Comparison of ENCODE assay signal across 16 cellular contexts in the genomic region with DNA sequence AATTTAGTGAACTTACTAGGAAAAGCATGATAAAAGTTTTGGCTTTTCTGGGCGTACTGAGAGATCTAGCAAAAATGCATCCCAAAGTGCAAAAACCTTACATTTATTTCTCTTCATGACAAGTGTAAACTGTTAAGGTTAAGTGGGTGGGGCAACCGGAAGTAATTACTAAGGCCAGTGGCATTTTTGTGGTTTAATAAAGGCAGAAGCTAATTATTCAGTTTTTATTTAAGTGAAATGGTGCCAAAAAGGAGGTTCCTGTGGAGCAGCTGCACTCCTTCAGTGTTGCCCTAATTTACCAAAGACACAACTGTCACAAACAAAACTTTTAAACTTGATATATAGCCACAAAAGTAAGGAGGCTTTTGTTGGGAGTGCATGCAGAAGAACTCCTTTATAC.
DNase-seq lines count a peak whose midpoint lies in the region; ATAC-seq and TF ChIP-seq lines count a peak whose summit lies in the region.
"Had no signal": no experiment of that assay in that cellular context is flagged by ENCODE, and none has a peak within 500 bp of the region (broad histone marks: within the 10 kb centered on the region; RNA-seq: fewer than 3 reads in every experiment).

No MANE protein-coding gene starts in this region.

- no peaks in the 10 kb centered on the region for H3K27me3 ChIP-seq in stomach
- H3K27me3 ChIP-seq: upper lobe of left lung had no signal

- TF ChIP-seq CTCF in HFF-Myc (IDR thresholded peaks at IDR 0.05; ENCODE audit: low read depth, low read length, missing control alignments) (no peak), RWPE1 (conservative IDR thresholded peaks at IDR 0.05; ENCODE audit: low read depth) (no peak), fibroblast of pulmonary artery (IDR thresholded peaks at IDR 0.05; ENCODE audit: low read length, missing control alignments) (no peak), stomach (IDR thresholded peaks at IDR 0.05) (no peak)

- H3K9me3 ChIP-seq in stomach, result no peaks in the 10 kb centered on the region
- H3K9me3 ChIP-seq: upper lobe of left lung had no signal

- CTCF ChIA-PET in RWPE1 (lab: Yijun Ruan, JAX), result no interaction called here

- intact Hi-C loops in stomach (cut with DNase I; ENCODE audit: low total_unique reads), result no loop called here

- H3K4me3 ChIP-seq in HFF-Myc (replicated peaks; ENCODE audit: low read depth, low read length) (no peak overlapping the region), fibroblast of pulmonary artery (replicated peaks; ENCODE audit: low read depth, low read length) (no peak overlapping the region), stomach (no peak overlapping the region)
- H3K4me3 ChIP-seq: upper lobe of left lung had no signal

- H3K27ac ChIP-seq in RWPE1, result no peak overlapping the region
- H3K27ac ChIP-seq in stomach, result no peak overlapping the region
- H3K27ac ChIP-seq: upper lobe of left lung had no signal

- no peak for TF ChIP-seq EP300 in stomach (IDR thresholded peaks at IDR 0.05)

- POLR2A ChIA-PET in RWPE1 (lab: Yijun Ruan, JAX; ENCODE audit: low non-redundant PET), result no interaction called here

- peaks cover 6 to 32% (median 16%) of the 10 kb centered on the region in 4 donors for H3K4me1 ChIP-seq in stomach

- ATAC-seq in GM19452 (IDR thresholded peaks at IDR 0.05; ENCODE audit: unreplicated experiment), result no peak

- DNase-seq in AG08395 (ENCODE audit: low spot score), result peak; percentile 18
- peak; percentile 10 for DNase-seq in HFF-Myc (ENCODE audit: extremely low read depth, low read depth)
- DNase-seq in RWPE1 (ENCODE audit: low spot score), result peak; percentile 45
- DNase-seq in fibroblast of pulmonary artery (ENCODE audit: low read depth), result peak; percentile 18
- DNase-seq in activated gamma-delta T cell treated with Interleukin-2 at 50 U/mL for 16 hours, result no peak
- DNase-seq in NCI-H1048 (lab: John Stamatoyannopoulos, UW), result no peak
- DNase-seq in stomach, result no peak
- DNase-seq: activated CD4-positive, alpha-beta memory T cell treated with anti-CD3 and anti-CD28 coated beads for 36 hours; caudate nucleus; erythroblast; KG1; midbrain; OCI-M1; posterior cingulate gyrus; upper lobe of left lung had no signal

- H3K36me3 ChIP-seq in stomach, result peaks cover 0 to 11% (median 8%) of the 10 kb centered on the region in 4 donors
- H3K36me3 ChIP-seq: upper lobe of left lung had no signal

- 35 to 43% (median 38%) methylated on average over 2 of the region's 2 CpGs for WGBS in stomach, 5 donors

- no peak for TF ChIP-seq POLR2A in stomach (IDR thresholded peaks at IDR 0.05)

Comparison
In these comparisons a context has a peak if more than half of its experiments do, and no peak if none do; other contexts are left out.
1. DNase-seq: peak in AG08395 (single experiment), HFF-Myc (single experiment), RWPE1 (single experiment) and fibroblast of pulmonary artery (single experiment); none in activated gamma-delta T cell treated with Interleukin-2 at 50 U/mL for 16 hours (single experiment), NCI-H1048 (single experiment) and stomach (single experiment).